In the genomic region with DNA sequence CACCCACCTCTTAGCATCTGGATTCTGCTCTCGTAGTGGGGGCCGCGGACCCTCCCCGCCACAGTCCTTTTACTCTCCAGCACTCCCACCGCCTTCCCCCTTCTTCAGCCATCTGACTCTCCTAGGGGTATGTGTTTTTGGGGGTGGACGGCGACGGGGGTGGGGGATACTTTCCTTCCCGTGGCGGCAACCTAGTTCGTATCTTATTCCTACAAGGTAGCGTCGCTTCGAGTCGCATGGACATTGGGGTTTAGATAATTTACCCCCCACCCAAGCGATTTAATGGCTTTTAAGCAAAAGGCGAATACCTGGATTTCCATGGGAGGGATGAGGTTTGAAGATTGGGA, we compare ENCODE assay signal across 9 cellular contexts. TPM values are rescaled to one million over a fixed set of nuclear protein-coding genes. Genes with fewer than 3 reads are reported as not detected.
DNase-seq lines count a peak whose midpoint lies in the region; ATAC-seq and TF ChIP-seq lines count a peak whose summit lies in the region.
"Had no signal": no experiment of that assay in that cellular context is flagged by ENCODE, and none has a peak within 500 bp of the region (broad histone marks: within the 10 kb centered on the region; RNA-seq: fewer than 3 reads in every experiment).

No MANE protein-coding gene starts in this region.

- CTCF ChIA-PET in OCI-LY7 (lab: Charles Lee; ENCODE audit: unreplicated experiment): interaction anchor here (0.6 kb wide), 1 partner anchor 10 kb away, joined by 5 read pairs; no protein-coding TSS in a partner anchor

- WGBS in gastroesophageal sphincter (ENCODE audit: low coverage in 1 of 2), 2 donors: 28% methylated on average over 9 of the region's 17 CpGs; no CpG with 5 or more reads in 1 of the 2 donors
- 71% methylated on average over 13 of the region's 17 CpGs for WGBS in smooth muscle cell (ENCODE audit: low lambda C conversion rate)

- H3K4me1 ChIP-seq in OCI-LY7 (ENCODE audit: insufficient read depth, low read length, poor library complexity, severe bottlenecking) (peaks cover 13% of the 10 kb centered on the region), gastroesophageal sphincter (peaks cover 0 to 20% (median 0%) of the 10 kb centered on the region in 3 donors), smooth muscle cell (ENCODE audit: low read depth) (no peaks in the 10 kb centered on the region)

- TF ChIP-seq CTCF in OCI-LY7 (conservative IDR thresholded peaks at IDR 0.05; ENCODE audit: low read length) (no peak), gastroesophageal sphincter (IDR thresholded peaks at IDR 0.05) (no peak), smooth muscle cell (IDR thresholded peaks at IDR 0.05; ENCODE audit: borderline replicate concordance, insufficient read depth, poor library complexity, severe bottlenecking) (no peak), GM13977 (IDR thresholded peaks at IDR 0.05; ENCODE audit: extremely low read depth, insufficient read depth, missing control alignments) (no peak)

- H3K27ac ChIP-seq in OCI-LY7 (ENCODE audit: low read depth, low read length, poor library complexity, severe bottlenecking) (no peak overlapping the region), gastroesophageal sphincter (peak overlapping the region in 3 of 4 donors; percentile 77 to 88 (median 85)), smooth muscle cell (ENCODE audit: low read depth) (no peak overlapping the region)
- H3K27ac ChIP-seq: 22Rv1 had no signal

- no peak for ATAC-seq in gastroesophageal sphincter
- ATAC-seq in HG02759 (IDR thresholded peaks at IDR 0.05; ENCODE audit: unreplicated experiment): no peak

- no peak overlapping the region for H3K9ac ChIP-seq in smooth muscle cell (ENCODE audit: low read depth)

- H3K36me3 ChIP-seq in OCI-LY7 (ENCODE audit: insufficient read depth, low read length): no peaks in the 10 kb centered on the region
- H3K36me3 ChIP-seq in gastroesophageal sphincter: no peaks in the 10 kb centered on the region
- H3K36me3 ChIP-seq in smooth muscle cell (ENCODE audit: low read depth): no peaks in the 10 kb centered on the region

- POLR2A ChIA-PET in OCI-LY7 (lab: Charles Lee): interaction anchor here (1.0 kb wide), 1 partner anchor 20 kb away, joined by 6 read pairs; no protein-coding TSS in a partner anchor

- no peak for TF ChIP-seq POLR2A in gastroesophageal sphincter (IDR thresholded peaks at IDR 0.05)

- BruUV-seq in OCI-LY7 (replicated peaks; lab: Mats Ljungman, UMichigan): no TSS peak

- intact Hi-C loops in OCI-LY7 (cut with micrococcal nuclease; ENCODE audit: unreplicated experiment): no loop called here

- H3K4me2 ChIP-seq in OCI-LY7 (ENCODE audit: low read length) (peak overlapping the region; percentile 76), smooth muscle cell (peak overlapping the region; percentile 84)

- no peaks in the 10 kb centered on the region for H3F3A ChIP-seq in smooth muscle cell (ENCODE audit: low read depth)

- in situ Hi-C loops in GM13977 (cut with MboI; ENCODE audit: low pct_unique_long_range_greater_than_20kb, low sequenced_read_pairs, unreplicated experiment): no loop called here

- no peaks in the 10 kb centered on the region for H3K79me2 ChIP-seq in OCI-LY7 (ENCODE audit: insufficient read depth, low read depth, low read length)
- H3K79me2 ChIP-seq in smooth muscle cell (ENCODE audit: low read depth): no peaks in the 10 kb centered on the region

- DNase-seq in DMS53 (lab: John Stamatoyannopoulos, UW) (peak; percentile 46), DMS53 treated with DMSO at 0.1 percent for 48 hours (lab: John Stamatoyannopoulos, UW; ENCODE audit: unreplicated experiment) (no peak), OCI-LY7 (ENCODE audit: low spot score) (no peak), smooth muscle cell (lab: John Stamatoyannopoulos, UW; ENCODE audit: unreplicated experiment) (no peak), NCI-H1417 treated with DMSO at 0.1 percent for 48 hours (lab: John Stamatoyannopoulos, UW) (no peak), GM13977 (ENCODE audit: low spot score) (no peak)

- no peaks in the 10 kb centered on the region for H3K9me2 ChIP-seq in OCI-LY7 (ENCODE audit: insufficient read depth, low read length)

- H4K20me1 ChIP-seq in OCI-LY7 (ENCODE audit: insufficient read depth, low read length) (no peaks in the 10 kb centered on the region), smooth muscle cell (ENCODE audit: low read depth) (peaks cover 18% of the 10 kb centered on the region)

- no peak overlapping the region for H3K4me3 ChIP-seq in OCI-LY7 (ENCODE audit: low read depth, low read length, poor library complexity, severe bottlenecking)
- H3K4me3 ChIP-seq in gastroesophageal sphincter: peak overlapping the region in 1 of 2 donors; percentile 90
- H3K4me3 ChIP-seq in smooth muscle cell: no peak overlapping the region

- no peaks in the 10 kb centered on the region for H3K9me3 ChIP-seq in OCI-LY7 (ENCODE audit: low read length)
- no peaks in the 10 kb centered on the region for H3K9me3 ChIP-seq in gastroesophageal sphincter
- no peaks in the 10 kb centered on the region for H3K9me3 ChIP-seq in smooth muscle cell (replicated peaks; ENCODE audit: low read depth)

- H2AFZ ChIP-seq in OCI-LY7 (ENCODE audit: low read length) (peak overlapping the region; percentile 31; the same call in 1 of the 2 replicates), smooth muscle cell (ENCODE audit: low read depth) (no peak overlapping the region)

- no peaks in the 10 kb centered on the region for H3K27me3 ChIP-seq in gastroesophageal sphincter
- no peaks in the 10 kb centered on the region for H3K27me3 ChIP-seq in smooth muscle cell (ENCODE audit: low read depth)

- TF ChIP-seq EP300 in gastroesophageal sphincter (IDR thresholded peaks at IDR 0.05): no peak

RNA-seq across cellular contexts. Expression of a gene that starts 1.3 kb away (rescaled TPM):
- 1.6 and 1.7 TPM in 2 replicates for total RNA-seq in OCI-LY7 (2014; rRNA removed; shearing (Covaris generic))
- total RNA-seq in OCI-LY7 (2022): 4.9 and 5.4 TPM in 2 replicates
- 10 to 100 TPM in 1 of 4 donors, 1 to 10 TPM in 3; 2.8 to 10.4 (median 6.6) TPM for total RNA-seq in gastroesophageal sphincter
- 3.0 TPM in 2 replicates for total RNA-seq in smooth muscle cell
- polyA plus RNA-seq in smooth muscle cell: 8.0 and 14.8 TPM in 2 replicates

Comparison
In these comparisons a context has a peak if more than half of its experiments do, and no peak if none do; other contexts are left out.
1. H3K27ac ChIP-seq: peak in gastroesophageal sphincter (3 of 4); none in OCI-LY7 (single experiment) and smooth muscle cell (single experiment).